Comparison of ENCODE assay signal across 12 cellular contexts in genomic region chr1:69787151-69787550, GRCh38.
"Had no signal": no experiment of that assay in that cellular context is flagged by ENCODE, and none has a peak within 500 bp of the region (broad histone marks: within the 10 kb centered on the region; RNA-seq: fewer than 3 reads in every experiment).

No MANE protein-coding gene starts in this region.

- H3K9ac ChIP-seq: parathyroid adenoma had no signal

- DNase-seq: activated B cell treated with CpG ODN at 0.5 μM for 24 hours; activated CD4-positive, alpha-beta T cell treated with anti-CD3 and anti-CD28 coated beads, Interleukin-2, amount 10 ng/mL, durations not matched to agents 7 days and 5 days; activated CD8-positive, alpha-beta memory T cell treated with anti-CD3 and anti-CD28 coated beads for 24 hours; amniotic stem cell; body of pancreas; erythroblast; kidney glomerular epithelial cell had no signal

- H3K9me3 Mint-ChIP-seq: activated B cell treated with CpG ODN at 0.5 μM for 24 hours; activated naive CD4-positive, alpha-beta T cell treated with anti-CD3 and anti-CD28 coated beads, Interleukin-2, amount 50 U/mL, for 24 hours had no signal

- H3K4me3 Mint-ChIP-seq: activated B cell treated with CpG ODN at 0.5 μM for 24 hours; activated CD4-positive, alpha-beta T cell treated with anti-CD3 and anti-CD28 coated beads, Interleukin-2, amount 10 ng/mL, durations not matched to agents 7 days and 5 days; activated naive CD4-positive, alpha-beta T cell treated with anti-CD3 and anti-CD28 coated beads, Interleukin-2, amount 50 U/mL, for 24 hours; central memory CD8-positive, alpha-beta T cell; dendritic cell treated with granulocyte-macrophage colony-stimulating factor and Interleukin-4, amounts not matched to agents 40 ng/mL and 50 ng/mL, for 4 days had no signal

- H3K27ac ChIP-seq: body of pancreas, parathyroid adenoma, skin epidermis had no signal

- H2AFZ ChIP-seq: parathyroid adenoma had no signal

- H3K4me1 ChIP-seq: body of pancreas, parathyroid adenoma had no signal

- H3K27me3 Mint-ChIP-seq: activated B cell treated with CpG ODN at 0.5 μM for 24 hours; activated naive CD4-positive, alpha-beta T cell treated with anti-CD3 and anti-CD28 coated beads, Interleukin-2, amount 50 U/mL, for 24 hours; central memory CD8-positive, alpha-beta T cell; dendritic cell treated with granulocyte-macrophage colony-stimulating factor and Interleukin-4, amounts not matched to agents 40 ng/mL and 50 ng/mL, for 4 days had no signal

- H3K27me3 ChIP-seq: body of pancreas had no signal

- H3K27ac Mint-ChIP-seq: activated B cell treated with CpG ODN at 0.5 μM for 24 hours; activated CD4-positive, alpha-beta T cell treated with anti-CD3 and anti-CD28 coated beads, Interleukin-2, amount 10 ng/mL, durations not matched to agents 7 days and 5 days; activated naive CD4-positive, alpha-beta T cell treated with anti-CD3 and anti-CD28 coated beads, Interleukin-2, amount 50 U/mL, for 24 hours; dendritic cell treated with granulocyte-macrophage colony-stimulating factor and Interleukin-4, amounts not matched to agents 40 ng/mL and 50 ng/mL, for 4 days had no signal

- H3K4me3 ChIP-seq: body of pancreas, skin epidermis had no signal

- H3K4me1 Mint-ChIP-seq: activated B cell treated with CpG ODN at 0.5 μM for 24 hours; activated CD4-positive, alpha-beta T cell treated with anti-CD3 and anti-CD28 coated beads, Interleukin-2, amount 10 ng/mL, durations not matched to agents 7 days and 5 days; activated naive CD4-positive, alpha-beta T cell treated with anti-CD3 and anti-CD28 coated beads, Interleukin-2, amount 50 U/mL, for 24 hours; central memory CD8-positive, alpha-beta T cell had no signal

- H3K9me3 ChIP-seq: body of pancreas had no signal

- ATAC-seq: body of pancreas had no signal

- H3K79me2 ChIP-seq: parathyroid adenoma had no signal

- H3K36me3 Mint-ChIP-seq: activated naive CD4-positive, alpha-beta T cell treated with anti-CD3 and anti-CD28 coated beads, Interleukin-2, amount 50 U/mL, for 24 hours had no signal
